ENCODE assay signal across 1 cellular context in the genomic region with DNA sequence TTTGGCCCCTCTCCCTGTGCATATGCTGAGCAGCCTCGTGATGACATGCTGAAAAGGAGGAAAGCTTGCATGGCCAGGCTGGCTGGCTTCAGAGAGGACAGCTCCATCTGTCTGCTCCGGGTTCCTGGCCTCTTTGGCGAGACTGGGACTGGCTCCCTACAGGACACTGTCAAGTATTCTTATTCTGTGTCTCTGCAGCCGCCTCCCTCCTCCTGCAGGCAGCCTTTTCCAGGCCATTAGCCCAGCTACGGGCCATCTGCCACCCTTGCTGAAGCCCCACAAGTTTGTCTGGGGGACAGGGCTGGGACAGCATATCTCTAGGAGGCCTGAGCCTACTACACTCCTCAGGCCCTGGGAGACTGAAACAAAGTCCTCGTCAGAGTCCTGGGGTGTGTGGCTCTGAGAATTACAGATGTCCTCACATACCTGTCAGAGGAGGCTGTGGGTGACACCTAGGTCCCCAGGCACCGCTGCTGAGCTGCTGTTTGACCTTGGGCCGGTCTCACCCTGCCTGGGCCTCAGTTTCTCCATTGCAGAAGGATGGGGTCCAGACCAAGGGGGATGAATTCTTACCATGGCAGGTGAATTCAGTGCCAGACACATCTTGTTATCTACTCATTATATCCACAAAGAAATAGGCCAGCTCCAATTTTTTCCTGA.
TF ChIP-seq lines count a peak whose summit lies in the region.

No MANE protein-coding gene starts in this region.

TF ChIP-seq in H1, 55 proteins besides CTCF, POLR2A, EP300 and RAD21:
- no peak for TF ChIP-seq RBBP5 (IDR thresholded peaks at IDR 0.05; ENCODE audit: borderline replicate concordance, low read depth, low read length)
- TF ChIP-seq TCF12 (IDR thresholded peaks at IDR 0.05; ENCODE audit: low read depth, low read length), result no peak
